14 cellular contexts compared by ENCODE assay signal in genomic region chr1:200512191-200512590, GRCh38.
A peak's percentile ranks its signal among the peaks of the same experiment; 100 is the strongest.
DNase-seq lines count a peak whose midpoint lies in the region; ATAC-seq and TF ChIP-seq lines count a peak whose summit lies in the region.
"Had no signal": no experiment of that assay in that cellular context is flagged by ENCODE, and none has a peak within 500 bp of the region (broad histone marks: within the 10 kb centered on the region; RNA-seq: fewer than 3 reads in every experiment).

No MANE protein-coding gene starts in this region.

- ATAC-seq in activated naive CD4-positive, alpha-beta T cell treated with anti-CD3 and anti-CD28 coated beads, Interleukin-2, amount 50 U/mL, for 72 hours, result peak; percentile 76 to 91
- ATAC-seq in SK-N-SH treated with all-trans-retinoic acid at 6 μM for 48 hours (peak; percentile 65), HG02623 (IDR thresholded peaks at IDR 0.05; ENCODE audit: unreplicated experiment) (no peak)
- ATAC-seq: K562 had no signal

- H3K9me3 Mint-ChIP-seq in activated naive CD4-positive, alpha-beta T cell treated with anti-CD3 and anti-CD28 coated beads, Interleukin-2, amount 50 U/mL, for 72 hours, result no peaks in the 10 kb centered on the region

- no peaks in the 10 kb centered on the region for H3K36me3 Mint-ChIP-seq in activated naive CD4-positive, alpha-beta T cell treated with anti-CD3 and anti-CD28 coated beads, Interleukin-2, amount 50 U/mL, for 72 hours
- H3K36me3 Mint-ChIP-seq: naive B cell had no signal

- no peak for DNase-seq in activated naive CD4-positive, alpha-beta T cell treated with anti-CD3 and anti-CD28 coated beads, Interleukin-2, amount 50 U/mL, for 72 hours (ENCODE audit: low spot score in 2 of 2)
- no peak for DNase-seq in activated naive CD4-positive, alpha-beta T cell (lab: John Stamatoyannopoulos, UW)
- DNase-seq in fibroblast of the conjunctiva (ENCODE audit: low read depth) (peak; percentile 40), stromal cell of bone marrow (ENCODE audit: low read depth) (peak; percentile 84), NCI-H2227 (lab: John Stamatoyannopoulos, UW; ENCODE audit: unreplicated experiment) (no peak), SIG-M5 (lab: John Stamatoyannopoulos, UW) (no peak)
- DNase-seq: activated CD4-positive, alpha-beta T cell treated with anti-CD3 and anti-CD28 coated beads for 1 hour; AML-193; naive B cell; spleen; stimulated activated CD8-positive, alpha-beta memory T cell treated with anti-CD3 and anti-CD28 coated beads, Interleukin-4, amount 100 ng/mL, for 48 hours had no signal

- no peak overlapping the region for H3K27ac Mint-ChIP-seq in activated naive CD4-positive, alpha-beta T cell treated with anti-CD3 and anti-CD28 coated beads, Interleukin-2, amount 50 U/mL, for 72 hours
- H3K27ac Mint-ChIP-seq: naive B cell had no signal

TF ChIP-seq in SK-N-SH treated with all-trans-retinoic acid at 6 μM for 48 hours, 23 proteins besides CTCF, POLR2A, EP300 and RAD21:
- TF ChIP-seq BACH2 (CRISPR knock-in tag; IDR thresholded peaks at IDR 0.05; ENCODE audit: borderline replicate concordance), result no peak
- TF ChIP-seq, protein P1, sequence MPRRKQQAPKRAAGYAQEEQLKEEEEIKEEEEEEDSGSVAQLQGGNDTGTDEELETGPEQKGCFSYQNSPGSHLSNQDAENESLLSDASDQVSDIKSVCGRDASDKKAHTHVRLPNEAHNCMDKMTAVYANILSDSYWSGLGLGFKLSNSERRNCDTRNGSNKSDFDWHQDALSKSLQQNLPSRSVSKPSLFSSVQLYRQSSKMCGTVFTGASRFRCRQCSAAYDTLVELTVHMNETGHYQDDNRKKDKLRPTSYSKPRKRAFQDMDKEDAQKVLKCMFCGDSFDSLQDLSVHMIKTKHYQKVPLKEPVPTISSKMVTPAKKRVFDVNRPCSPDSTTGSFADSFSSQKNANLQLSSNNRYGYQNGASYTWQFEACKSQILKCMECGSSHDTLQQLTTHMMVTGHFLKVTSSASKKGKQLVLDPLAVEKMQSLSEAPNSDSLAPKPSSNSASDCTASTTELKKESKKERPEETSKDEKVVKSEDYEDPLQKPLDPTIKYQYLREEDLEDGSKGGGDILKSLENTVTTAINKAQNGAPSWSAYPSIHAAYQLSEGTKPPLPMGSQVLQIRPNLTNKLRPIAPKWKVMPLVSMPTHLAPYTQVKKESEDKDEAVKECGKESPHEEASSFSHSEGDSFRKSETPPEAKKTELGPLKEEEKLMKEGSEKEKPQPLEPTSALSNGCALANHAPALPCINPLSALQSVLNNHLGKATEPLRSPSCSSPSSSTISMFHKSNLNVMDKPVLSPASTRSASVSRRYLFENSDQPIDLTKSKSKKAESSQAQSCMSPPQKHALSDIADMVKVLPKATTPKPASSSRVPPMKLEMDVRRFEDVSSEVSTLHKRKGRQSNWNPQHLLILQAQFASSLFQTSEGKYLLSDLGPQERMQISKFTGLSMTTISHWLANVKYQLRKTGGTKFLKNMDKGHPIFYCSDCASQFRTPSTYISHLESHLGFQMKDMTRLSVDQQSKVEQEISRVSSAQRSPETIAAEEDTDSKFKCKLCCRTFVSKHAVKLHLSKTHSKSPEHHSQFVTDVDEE (CRISPR knock-in tag; IDR thresholded peaks at IDR 0.05), result no peak
- no peak for TF ChIP-seq OSR1 (CRISPR knock-in tag; IDR thresholded peaks at IDR 0.05)

Comparison
In these comparisons a context has a peak if more than half of its experiments do, and no peak if none do; other contexts are left out.
1. DNase-seq: peak in fibroblast of the conjunctiva (single experiment) and stromal cell of bone marrow (single experiment); none in activated naive CD4-positive, alpha-beta T cell treated with anti-CD3 and anti-CD28 coated beads, Interleukin-2, amount 50 U/mL, for 72 hours (0 of 2), activated naive CD4-positive, alpha-beta T cell (0 of 4), NCI-H2227 (single experiment) and SIG-M5 (single experiment).